In genomic region chr1:119987689-119988088, GRCh38 we compare ENCODE assay signal across 9 cellular contexts.
DNase-seq lines count a peak whose midpoint lies in the region; ATAC-seq and TF ChIP-seq lines count a peak whose summit lies in the region.
"Had no signal": no experiment of that assay in that cellular context is flagged by ENCODE, and none has a peak within 500 bp of the region (broad histone marks: within the 10 kb centered on the region; RNA-seq: fewer than 3 reads in every experiment).

No MANE protein-coding gene starts in this region.

- 0 out of 22 replicates have a peak, but pooled peaks cover 0 to 4% (median 0%) of the 10 kb centered on the region in 11 experiments for H3K9me3 ChIP-seq in BLaER1 treated with 17β-estradiol and CSF1 and Interleukin-3, amounts not matched to agents 10 nM and 100 nM (replicated peaks in 1 of 11)
- H3K9me3 ChIP-seq in left lung: no peaks in the 10 kb centered on the region

- H3K36me3 ChIP-seq in BLaER1 treated with 17β-estradiol and CSF1 and Interleukin-3, amounts not matched to agents 10 nM and 100 nM: peaks cover 35 to 52% (median 40%) of the 10 kb centered on the region in 11 experiments
- peaks cover 0 to 16% of the 10 kb centered on the region in 2 donors for H3K36me3 ChIP-seq in left lung

- peak overlapping the region in 10 of 11 experiments; percentile 5 to 76 (median 21); a peak in 15 of 22 replicates for H3K4me2 ChIP-seq in BLaER1 treated with 17β-estradiol and CSF1 and Interleukin-3, amounts not matched to agents 10 nM and 100 nM

- peak; percentile 71 for ATAC-seq in GM19452 (IDR thresholded peaks at IDR 0.05; ENCODE audit: unreplicated experiment)
- ATAC-seq in SK-N-SH treated with all-trans-retinoic acid at 6 μM for 48 hours: peak; percentile 20
- ATAC-seq in left lung: peak; percentile 50
- ATAC-seq in GM19328 (IDR thresholded peaks at IDR 0.05; ENCODE audit: unreplicated experiment): no peak
- ATAC-seq in HG02610 (IDR thresholded peaks at IDR 0.05; ENCODE audit: unreplicated experiment): no peak

- no peak overlapping the region for H3K9ac ChIP-seq in BLaER1 treated with 17β-estradiol and CSF1 and Interleukin-3, amounts not matched to agents 10 nM and 100 nM

- peak overlapping the region in 3 of 11 experiments; percentile 24 to 52 (median 32); a peak in 5 of 22 replicates for H3K27ac ChIP-seq in BLaER1 treated with 17β-estradiol and CSF1 and Interleukin-3, amounts not matched to agents 10 nM and 100 nM
- peak overlapping the region; percentile 7 to 48 for H3K27ac ChIP-seq in left lung

- peaks cover 0 to 65% (median 0%) of the 10 kb centered on the region in 11 experiments; a peak in 4 of 22 replicates for H4K20me1 ChIP-seq in BLaER1 treated with 17β-estradiol and CSF1 and Interleukin-3, amounts not matched to agents 10 nM and 100 nM

- no peak overlapping the region for H3K4me3 ChIP-seq in BLaER1 treated with 17β-estradiol and CSF1 and Interleukin-3, amounts not matched to agents 10 nM and 100 nM
- no peak overlapping the region for H3K4me3 ChIP-seq in left lung

- no peak for TF ChIP-seq CTCF in left lung (IDR thresholded peaks at IDR 0.05)

- no peaks in the 10 kb centered on the region for H3K27me3 ChIP-seq in BLaER1 treated with 17β-estradiol and CSF1 and Interleukin-3, amounts not matched to agents 10 nM and 100 nM
- no peaks in the 10 kb centered on the region for H3K27me3 ChIP-seq in left lung

- DNase-seq in left lung (no peak), occipital lobe (lab: John Stamatoyannopoulos, UW) (no peak), EL (no peak)
- DNase-seq: activated CD4-positive, alpha-beta T cell treated with anti-CD3 and anti-CD28 coated beads, Interleukin-2, amount 50 U/mL, for 48 hours had no signal

- H3K4me1 ChIP-seq in BLaER1 treated with 17β-estradiol and CSF1 and Interleukin-3, amounts not matched to agents 10 nM and 100 nM: peaks cover 4 to 27% (median 18%) of the 10 kb centered on the region in 10 experiments; a peak in 18 of 20 replicates
- peaks cover 13 to 31% of the 10 kb centered on the region in 2 donors for H3K4me1 ChIP-seq in left lung

- intact Hi-C loops in left lung (cut with DNase I): no loop called here

TF ChIP-seq in SK-N-SH treated with all-trans-retinoic acid at 6 μM for 48 hours, 23 proteins besides CTCF, POLR2A, EP300 and RAD21:
- TF ChIP-seq, protein P1, sequence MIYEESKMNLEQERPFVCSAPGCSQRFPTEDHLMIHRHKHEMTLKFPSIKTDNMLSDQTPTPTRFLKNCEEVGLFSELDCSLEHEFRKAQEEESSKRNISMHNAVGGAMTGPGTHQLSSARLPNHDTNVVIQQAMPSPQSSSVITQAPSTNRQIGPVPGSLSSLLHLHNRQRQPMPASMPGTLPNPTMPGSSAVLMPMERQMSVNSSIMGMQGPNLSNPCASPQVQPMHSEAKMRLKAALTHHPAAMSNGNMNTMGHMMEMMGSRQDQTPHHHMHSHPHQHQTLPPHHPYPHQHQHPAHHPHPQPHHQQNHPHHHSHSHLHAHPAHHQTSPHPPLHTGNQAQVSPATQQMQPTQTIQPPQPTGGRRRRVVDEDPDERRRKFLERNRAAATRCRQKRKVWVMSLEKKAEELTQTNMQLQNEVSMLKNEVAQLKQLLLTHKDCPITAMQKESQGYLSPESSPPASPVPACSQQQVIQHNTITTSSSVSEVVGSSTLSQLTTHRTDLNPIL (CRISPR knock-in tag; IDR thresholded peaks at IDR 0.05; ENCODE audit: low read depth): no peak
- no peak for TF ChIP-seq ZFP3 (CRISPR knock-in tag; IDR thresholded peaks at IDR 0.05)
- no peak for TF ChIP-seq TCF4 (CRISPR knock-in tag; IDR thresholded peaks at IDR 0.05; ENCODE audit: borderline replicate concordance)
- TF ChIP-seq ESRRG (CRISPR knock-in tag; IDR thresholded peaks at IDR 0.05): no peak
- TF ChIP-seq, protein P2, sequence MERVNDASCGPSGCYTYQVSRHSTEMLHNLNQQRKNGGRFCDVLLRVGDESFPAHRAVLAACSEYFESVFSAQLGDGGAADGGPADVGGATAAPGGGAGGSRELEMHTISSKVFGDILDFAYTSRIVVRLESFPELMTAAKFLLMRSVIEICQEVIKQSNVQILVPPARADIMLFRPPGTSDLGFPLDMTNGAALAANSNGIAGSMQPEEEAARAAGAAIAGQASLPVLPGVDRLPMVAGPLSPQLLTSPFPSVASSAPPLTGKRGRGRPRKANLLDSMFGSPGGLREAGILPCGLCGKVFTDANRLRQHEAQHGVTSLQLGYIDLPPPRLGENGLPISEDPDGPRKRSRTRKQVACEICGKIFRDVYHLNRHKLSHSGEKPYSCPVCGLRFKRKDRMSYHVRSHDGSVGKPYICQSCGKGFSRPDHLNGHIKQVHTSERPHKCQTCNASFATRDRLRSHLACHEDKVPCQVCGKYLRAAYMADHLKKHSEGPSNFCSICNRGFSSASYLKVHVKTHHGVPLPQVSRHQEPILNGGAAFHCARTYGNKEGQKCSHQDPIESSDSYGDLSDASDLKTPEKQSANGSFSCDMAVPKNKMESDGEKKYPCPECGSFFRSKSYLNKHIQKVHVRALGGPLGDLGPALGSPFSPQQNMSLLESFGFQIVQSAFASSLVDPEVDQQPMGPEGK (CRISPR knock-in tag; IDR thresholded peaks at IDR 0.05; ENCODE audit: borderline replicate concordance): no peak
- no peak for TF ChIP-seq POU6F1 (CRISPR knock-in tag; IDR thresholded peaks at IDR 0.05; ENCODE audit: borderline replicate concordance, low read depth)
- no peak for TF ChIP-seq TSHZ2 (CRISPR knock-in tag; IDR thresholded peaks at IDR 0.05)
- TF ChIP-seq SNAI2 (CRISPR knock-in tag; IDR thresholded peaks at IDR 0.05): no peak
- no peak for TF ChIP-seq GLIS3 (CRISPR knock-in tag; IDR thresholded peaks at IDR 0.05)
- no peak for TF ChIP-seq CSDC2 (CRISPR knock-in tag; IDR thresholded peaks at IDR 0.05)
- no peak for TF ChIP-seq ARNTL (CRISPR knock-in tag; IDR thresholded peaks at IDR 0.05; ENCODE audit: borderline replicate concordance, low read depth)
- TF ChIP-seq CSRNP3 (CRISPR knock-in tag; IDR thresholded peaks at IDR 0.05): no peak

Comparison
In these comparisons a context has a peak if more than half of its experiments do, and no peak if none do; other contexts are left out.
1. ATAC-seq: peak in GM19452 (single experiment), SK-N-SH treated with all-trans-retinoic acid at 6 μM for 48 hours (single experiment) and left lung (single experiment); none in GM19328 (single experiment) and HG02610 (single experiment).